39 cellular contexts compared by ENCODE assay signal in the genomic region with DNA sequence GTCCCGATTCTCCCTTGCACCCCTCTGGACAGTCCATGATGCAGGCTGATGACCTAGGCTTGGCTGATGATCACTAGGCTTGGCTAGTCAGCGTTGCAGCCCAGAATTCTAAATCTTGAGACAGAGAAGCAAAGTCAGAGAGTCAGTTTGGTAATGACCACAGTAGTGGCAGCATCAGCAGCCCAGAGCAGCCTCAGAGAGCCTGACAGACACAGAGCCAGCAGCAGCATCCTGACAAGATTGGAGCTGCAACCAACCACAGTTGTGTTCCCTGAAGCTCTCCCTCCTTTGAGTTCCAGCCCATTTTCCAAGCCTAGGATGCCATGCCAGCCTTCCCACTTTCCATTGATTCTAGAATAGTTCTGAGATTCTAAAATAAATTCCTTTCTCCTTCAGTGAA. TPM values are rescaled to one million over a fixed set of nuclear protein-coding genes. Genes with fewer than 3 reads are reported as not detected.
"Had no signal": no experiment of that assay in that cellular context is flagged by ENCODE, and none has a peak within 500 bp of the region (broad histone marks: within the 10 kb centered on the region; RNA-seq: fewer than 3 reads in every experiment).

No MANE protein-coding gene starts in this region.

- H3K27ac Mint-ChIP-seq: activated CD4-positive, alpha-beta memory T cell treated with anti-CD3 and anti-CD28 coated beads for 36 hours; activated CD4-positive, alpha-beta T cell treated with anti-CD3 and anti-CD28 coated beads for 36 hours; activated CD4-positive, alpha-beta T cell treated with anti-CD3 and anti-CD28 coated beads, Interleukin-2, amount 10 ng/mL, durations not matched to agents 24 days and 14 days; activated CD8-positive, alpha-beta T cell treated with anti-CD3 and anti-CD28 coated beads, Interleukin-2, amount 10 ng/mL, durations not matched to agents 7 days and 5 days; activated naive CD4-positive, alpha-beta T cell treated with anti-CD3 and anti-CD28 coated beads for 36 hours; activated naive CD4-positive, alpha-beta T cell treated with anti-CD3 and anti-CD28 coated beads, Interleukin-2, amount 50 U/mL, for 24 hours; activated naive CD8-positive, alpha-beta T cell treated with anti-CD3 and anti-CD28 coated beads for 36 hours; activated naive CD8-positive, alpha-beta T cell treated with anti-CD3 and anti-CD28 coated beads, Interleukin-2, amount 50 U/mL, for 24 hours; activated T-cell treated with anti-CD3 and anti-CD28 coated beads, Interleukin-2, amount 50 U/mL, for 24 hours; activated T-cell treated with anti-CD3 and anti-CD28 coated beads, Interleukin-2, amount 50 U/mL, for 72 hours; activated T-helper 17 cell treated with anti-CD3 and anti-CD28 coated beads, Interleukin-2, amount 50 U/mL, for 72 hours; brain; dendritic cell treated with granulocyte-macrophage colony-stimulating factor and Interleukin-4, amounts not matched to agents 40 ng/mL and 50 ng/mL, for 4 days; endodermal cell; T-helper 17 cell; T-helper 2 cell treated with Interferon-gamma antibody and Interleukin-4, amounts not matched to agents 5 μg/mL and 100 μg/mL, for 36 hours had no signal

- H3K4me1 Mint-ChIP-seq: activated CD4-positive, alpha-beta T cell treated with anti-CD3 and anti-CD28 coated beads for 36 hours; activated CD4-positive, alpha-beta T cell treated with anti-CD3 and anti-CD28 coated beads, Interleukin-2, amount 10 ng/mL, durations not matched to agents 24 days and 14 days; activated naive CD4-positive, alpha-beta T cell treated with anti-CD3 and anti-CD28 coated beads, Interleukin-2, amount 50 U/mL, for 24 hours; activated naive CD8-positive, alpha-beta T cell treated with anti-CD3 and anti-CD28 coated beads for 36 hours; activated naive CD8-positive, alpha-beta T cell treated with anti-CD3 and anti-CD28 coated beads, Interleukin-2, amount 50 U/mL, for 24 hours; activated T-helper 17 cell treated with anti-CD3 and anti-CD28 coated beads, Interleukin-2, amount 50 U/mL, for 72 hours; brain; central memory CD8-positive, alpha-beta T cell; T-helper 17 cell had no signal

- H3K9me3 Mint-ChIP-seq: activated naive CD4-positive, alpha-beta T cell treated with anti-CD3 and anti-CD28 coated beads for 36 hours; activated naive CD4-positive, alpha-beta T cell treated with anti-CD3 and anti-CD28 coated beads, Interleukin-2, amount 50 U/mL, for 24 hours; activated T-cell treated with anti-CD3 and anti-CD28 coated beads, Interleukin-2, amount 50 U/mL, for 24 hours; activated T-helper 17 cell treated with anti-CD3 and anti-CD28 coated beads, Interleukin-2, amount 50 U/mL, for 72 hours; central memory CD8-positive, alpha-beta T cell; dendritic cell treated with granulocyte-macrophage colony-stimulating factor and Interleukin-4, amounts not matched to agents 40 ng/mL and 50 ng/mL, for 4 days; T-helper 2 cell treated with Interferon-gamma antibody and Interleukin-4, amounts not matched to agents 5 μg/mL and 100 μg/mL, for 36 hours had no signal

- ATAC-seq: activated CD4-positive, alpha-beta T cell treated with anti-CD3 and anti-CD28 coated beads for 36 hours; activated CD8-positive, alpha-beta T cell treated with anti-CD3 and anti-CD28 coated beads, Interleukin-2, amount 10 ng/mL, durations not matched to agents 7 days and 5 days; activated naive CD8-positive, alpha-beta T cell treated with anti-CD3 and anti-CD28 coated beads, Interleukin-2, amount 50 U/mL, for 24 hours; activated T-cell treated with anti-CD3 and anti-CD28 coated beads, Interleukin-2, amount 50 U/mL, for 72 hours; activated T-helper 17 cell treated with anti-CD3 and anti-CD28 coated beads, Interleukin-2, amount 50 U/mL, for 72 hours; foreskin keratinocyte; gastroesophageal sphincter; T-helper 17 cell had no signal

- H3K27ac ChIP-seq: adrenal gland, breast epithelium, dorsolateral prefrontal cortex, esophagus muscularis mucosa, foreskin keratinocyte, gastroesophageal sphincter had no signal

- H3K9me3 ChIP-seq: adrenal gland, breast epithelium, esophagus muscularis mucosa, gastroesophageal sphincter had no signal

- H3K4me1 ChIP-seq: breast epithelium, foreskin keratinocyte, gastroesophageal sphincter had no signal

- H3K36me3 ChIP-seq: adrenal gland, breast epithelium, esophagus muscularis mucosa, gastroesophageal sphincter had no signal

- H3K4me3 ChIP-seq: adrenal gland, breast epithelium, coronary artery, dorsolateral prefrontal cortex, esophagus muscularis mucosa, gastroesophageal sphincter had no signal

- H3K27me3 Mint-ChIP-seq: activated CD4-positive, alpha-beta memory T cell treated with anti-CD3 and anti-CD28 coated beads for 36 hours; activated naive CD4-positive, alpha-beta T cell treated with anti-CD3 and anti-CD28 coated beads, Interleukin-2, amount 50 U/mL, for 24 hours; activated naive CD8-positive, alpha-beta T cell treated with anti-CD3 and anti-CD28 coated beads for 36 hours; activated T-helper 17 cell treated with anti-CD3 and anti-CD28 coated beads, Interleukin-2, amount 50 U/mL, for 72 hours; central memory CD8-positive, alpha-beta T cell had no signal

- DNase-seq: activated CD4-positive, alpha-beta memory T cell treated with anti-CD3 and anti-CD28 coated beads for 36 hours; activated CD4-positive, alpha-beta T cell treated with anti-CD3 and anti-CD28 coated beads for 36 hours; activated CD4-positive, alpha-beta T cell treated with anti-CD3 and anti-CD28 coated beads, Interleukin-2, amount 10 ng/mL, durations not matched to agents 24 days and 14 days; activated CD4-positive, CD25-positive, alpha-beta regulatory T cell; activated CD4-positive, CD25-positive, alpha-beta regulatory T cell treated with anti-CD3 and anti-CD28 coated beads, Interleukin-2, amount 50 U/mL, for 72 hours; activated CD8-positive, alpha-beta memory T cell treated with anti-CD3 and anti-CD28 coated beads, Interleukin-2, amount 50 U/mL, for 48 hours; activated CD8-positive, alpha-beta T cell treated with anti-CD3 and anti-CD28 coated beads, Interleukin-2, amount 10 ng/mL, durations not matched to agents 7 days and 5 days; activated effector memory CD4-positive, alpha-beta T cell treated with Interleukin-2 at 50 U/mL for 16 hours; activated gamma-delta T cell treated with Interleukin-2 at 50 U/mL for 16 hours; activated naive CD4-positive, alpha-beta T cell treated with anti-CD3 and anti-CD28 coated beads for 36 hours; activated naive CD8-positive, alpha-beta T cell treated with anti-CD3 and anti-CD28 coated beads for 36 hours; activated naive CD8-positive, alpha-beta T cell treated with anti-CD3 and anti-CD28 coated beads, Interleukin-2, amount 50 U/mL, for 24 hours; activated T-cell treated with anti-CD3 and anti-CD28 coated beads for 4 hours; activated T-cell treated with anti-CD3 and anti-CD28 coated beads, Interleukin-2, amount 50 U/mL, for 24 hours; activated T-cell treated with anti-CD3 and anti-CD28 coated beads, Interleukin-2, amount 50 U/mL, for 72 hours; adrenal gland; amygdala; aorta; dorsolateral prefrontal cortex; effector memory CD4-positive, alpha-beta T cell; endodermal cell; erythroblast; foreskin keratinocyte; T-helper 1 cell; T-helper 17 cell; T1000 had no signal

- H3K27me3 ChIP-seq: adrenal gland, breast epithelium, dorsolateral prefrontal cortex, esophagus muscularis mucosa had no signal

- H3K4me3 Mint-ChIP-seq: activated CD4-positive, alpha-beta memory T cell treated with anti-CD3 and anti-CD28 coated beads for 36 hours; activated CD4-positive, alpha-beta T cell treated with anti-CD3 and anti-CD28 coated beads for 36 hours; activated CD4-positive, alpha-beta T cell treated with anti-CD3 and anti-CD28 coated beads, Interleukin-2, amount 10 ng/mL, durations not matched to agents 24 days and 14 days; activated CD8-positive, alpha-beta T cell treated with anti-CD3 and anti-CD28 coated beads, Interleukin-2, amount 10 ng/mL, durations not matched to agents 7 days and 5 days; activated naive CD4-positive, alpha-beta T cell treated with anti-CD3 and anti-CD28 coated beads for 36 hours; activated naive CD4-positive, alpha-beta T cell treated with anti-CD3 and anti-CD28 coated beads, Interleukin-2, amount 50 U/mL, for 24 hours; activated naive CD8-positive, alpha-beta T cell treated with anti-CD3 and anti-CD28 coated beads for 36 hours; activated naive CD8-positive, alpha-beta T cell treated with anti-CD3 and anti-CD28 coated beads, Interleukin-2, amount 50 U/mL, for 24 hours; activated T-cell treated with anti-CD3 and anti-CD28 coated beads, Interleukin-2, amount 50 U/mL, for 24 hours; activated T-cell treated with anti-CD3 and anti-CD28 coated beads, Interleukin-2, amount 50 U/mL, for 72 hours; activated T-helper 17 cell treated with anti-CD3 and anti-CD28 coated beads, Interleukin-2, amount 50 U/mL, for 72 hours; brain; central memory CD8-positive, alpha-beta T cell; dendritic cell treated with granulocyte-macrophage colony-stimulating factor and Interleukin-4, amounts not matched to agents 40 ng/mL and 50 ng/mL, for 4 days; endodermal cell; T-helper 17 cell; T-helper 2 cell treated with Interferon-gamma antibody and Interleukin-4, amounts not matched to agents 5 μg/mL and 100 μg/mL, for 36 hours had no signal

- H3K36me3 Mint-ChIP-seq: activated CD4-positive, alpha-beta memory T cell treated with anti-CD3 and anti-CD28 coated beads for 36 hours; activated naive CD4-positive, alpha-beta T cell treated with anti-CD3 and anti-CD28 coated beads, Interleukin-2, amount 50 U/mL, for 24 hours; activated naive CD8-positive, alpha-beta T cell treated with anti-CD3 and anti-CD28 coated beads for 36 hours; brain had no signal

RNA-seq across cellular contexts. Expression of gene ITLN1, which starts 16.8 kb away (rescaled TPM):
- total RNA-seq: activated CD4-positive, alpha-beta memory T cell treated with anti-CD3 and anti-CD28 coated beads for 36 hours; activated CD4-positive, alpha-beta T cell treated with anti-CD3 and anti-CD28 coated beads for 36 hours; activated CD4-positive, alpha-beta T cell treated with anti-CD3 and anti-CD28 coated beads, Interleukin-2, amount 10 ng/mL, durations not matched to agents 24 days and 14 days; activated CD8-positive, alpha-beta T cell treated with anti-CD3 and anti-CD28 coated beads, Interleukin-2, amount 10 ng/mL, durations not matched to agents 7 days and 5 days; activated naive CD4-positive, alpha-beta T cell treated with anti-CD3 and anti-CD28 coated beads for 36 hours; activated naive CD8-positive, alpha-beta T cell treated with anti-CD3 and anti-CD28 coated beads for 36 hours; activated T-cell treated with anti-CD3 and anti-CD28 coated beads, Interleukin-2, amount 50 U/mL, for 72 hours; activated T-helper 17 cell treated with anti-CD3 and anti-CD28 coated beads, Interleukin-2, amount 50 U/mL, for 72 hours; foreskin keratinocyte; glomerular endothelial cell; T-helper 17 cell had no signal
- polyA plus RNA-seq: foreskin keratinocyte had no signal

RNA-seq across cellular contexts. Expression of gene CD244, which starts 39.1 kb away (rescaled TPM):
- total RNA-seq: activated CD4-positive, alpha-beta T cell treated with anti-CD3 and anti-CD28 coated beads, Interleukin-2, amount 10 ng/mL, durations not matched to agents 24 days and 14 days; cerebellum; foreskin keratinocyte; glomerular endothelial cell had no signal
- polyA plus RNA-seq: foreskin keratinocyte had no signal

RNA-seq across cellular contexts. Expression of gene ITLN2, which starts 52.8 kb away (rescaled TPM):
- total RNA-seq: activated CD4-positive, alpha-beta memory T cell treated with anti-CD3 and anti-CD28 coated beads for 36 hours; activated CD4-positive, alpha-beta T cell treated with anti-CD3 and anti-CD28 coated beads for 36 hours; activated CD4-positive, alpha-beta T cell treated with anti-CD3 and anti-CD28 coated beads, Interleukin-2, amount 10 ng/mL, durations not matched to agents 24 days and 14 days; activated CD8-positive, alpha-beta T cell treated with anti-CD3 and anti-CD28 coated beads, Interleukin-2, amount 10 ng/mL, durations not matched to agents 7 days and 5 days; activated naive CD4-positive, alpha-beta T cell treated with anti-CD3 and anti-CD28 coated beads for 36 hours; activated naive CD8-positive, alpha-beta T cell treated with anti-CD3 and anti-CD28 coated beads for 36 hours; activated T-cell treated with anti-CD3 and anti-CD28 coated beads, Interleukin-2, amount 50 U/mL, for 72 hours; activated T-helper 17 cell treated with anti-CD3 and anti-CD28 coated beads, Interleukin-2, amount 50 U/mL, for 72 hours; aorta; cardiac septum; cerebellum; dorsolateral prefrontal cortex; esophagus muscularis mucosa; foreskin keratinocyte; gastroesophageal sphincter; glomerular endothelial cell; T-helper 17 cell had no signal
- polyA plus RNA-seq: foreskin keratinocyte had no signal
